17 cellular contexts compared by ENCODE assay signal in genomic region chr10:66828957-66829356, GRCh38.
DNase-seq lines count a peak whose midpoint lies in the region; ATAC-seq and TF ChIP-seq lines count a peak whose summit lies in the region.
"Had no signal": no experiment of that assay in that cellular context is flagged by ENCODE, and none has a peak within 500 bp of the region (broad histone marks: within the 10 kb centered on the region; RNA-seq: fewer than 3 reads in every experiment).

No MANE protein-coding gene starts in this region.

- DNase-seq in GM03348 (ENCODE audit: low spot score) (peak; percentile 5), LoVo (ENCODE audit: low spot score) (peak; percentile 11), epithelial cell of prostate (ENCODE audit: low read depth, low spot score) (peak; percentile 6), mucosa of descending colon (peak in 1 of 3 donors; percentile 12)
- DNase-seq in CD4-positive, alpha-beta T cell = no peak
- DNase-seq: NCI-H1048, NCI-H1436 treated with DMSO at 0.1 percent for 48 hours, NCI-H2029 treated with DMSO at 0.1 percent for 48 hours, NCI-H2171 treated with DMSO at 0.1 percent for 48 hours, NCI-H446 treated with DMSO at 0.1 percent for 48 hours, NCI-H748 treated with DMSO at 0.1 percent for 48 hours had no signal

- no peak overlapping the region for H3K27ac Mint-ChIP-seq in CD4-positive, alpha-beta T cell

- TF ChIP-seq CTCF in mucosa of descending colon (IDR thresholded peaks at IDR 0.05) = no peak
- TF ChIP-seq CTCF in CD4-positive, alpha-beta T cell (IDR thresholded peaks at IDR 0.05) = no peak

- H3K36me3 ChIP-seq in mucosa of descending colon (ENCODE audit: low read depth) = no peaks in the 10 kb centered on the region
- H3K36me3 ChIP-seq: BLaER1 treated with 17β-estradiol and CSF1 and Interleukin-3, amounts not matched to agents 10 nM and 100 nM; HAP-1; SJSA1 had no signal

- H3K4me1 Mint-ChIP-seq in CD4-positive, alpha-beta T cell (ENCODE audit: low read depth) = no peaks in the 10 kb centered on the region

- no peaks in the 10 kb centered on the region for H3K9me3 ChIP-seq in mucosa of descending colon
- no peaks in the 10 kb centered on the region for H3K9me3 ChIP-seq in CD4-positive, alpha-beta T cell (ENCODE audit: control insufficient read depth, low read length)
- H3K9me3 ChIP-seq: BLaER1 treated with 17β-estradiol and CSF1 and Interleukin-3, amounts not matched to agents 10 nM and 100 nM; HAP-1; SJSA1 had no signal

- no peaks in the 10 kb centered on the region for H3K4me1 ChIP-seq in mucosa of descending colon (ENCODE audit: low read depth)
- H3K4me1 ChIP-seq: BLaER1 treated with 17β-estradiol and CSF1 and Interleukin-3, amounts not matched to agents 10 nM and 100 nM; SJSA1 had no signal

- H3K27me3 Mint-ChIP-seq in CD4-positive, alpha-beta T cell = no peaks in the 10 kb centered on the region

- intact Hi-C loops in mucosa of descending colon (cut with DNase I, micrococcal nuclease) = no loop called here
- intact Hi-C loops in CD4-positive, alpha-beta T cell (cut with DNase I, micrococcal nuclease) = no loop called here

- no peaks in the 10 kb centered on the region for H3K9me3 Mint-ChIP-seq in CD4-positive, alpha-beta T cell

- no peaks in the 10 kb centered on the region for H3K27me3 ChIP-seq in CD4-positive, alpha-beta T cell (ENCODE audit: control insufficient read depth, insufficient read depth, low read length)
- H3K27me3 ChIP-seq: BLaER1 treated with 17β-estradiol and CSF1 and Interleukin-3, amounts not matched to agents 10 nM and 100 nM; SJSA1 had no signal

- H3K36me3 Mint-ChIP-seq in CD4-positive, alpha-beta T cell (ENCODE audit: low read depth) = no peaks in the 10 kb centered on the region

- H3K4me3 ChIP-seq in mucosa of descending colon = no peak overlapping the region
- H3K4me3 ChIP-seq: BLaER1 treated with 17β-estradiol and CSF1 and Interleukin-3, amounts not matched to agents 10 nM and 100 nM; HAP-1; SJSA1 had no signal

- ATAC-seq in mucosa of descending colon (peak; percentile 95), HG02759 (IDR thresholded peaks at IDR 0.05; ENCODE audit: unreplicated experiment) (no peak), GM21423 (IDR thresholded peaks at IDR 0.05; ENCODE audit: unreplicated experiment) (no peak), GM18873 (IDR thresholded peaks at IDR 0.05; ENCODE audit: low FRiP score, unreplicated experiment) (no peak)
- ATAC-seq in CD4-positive, alpha-beta T cell (ENCODE audit: poor library complexity) = no peak

- POLR2A ChIA-PET in CD4-positive, alpha-beta T cell (lab: Charles Lee) = no interaction called here

- CTCF ChIA-PET in CD4-positive, alpha-beta T cell (lab: Charles Lee) = no interaction called here

- H3K4me3 Mint-ChIP-seq in CD4-positive, alpha-beta T cell = no peak overlapping the region

- no peak overlapping the region for H3K27ac ChIP-seq in epithelial cell of prostate
- H3K27ac ChIP-seq in CD4-positive, alpha-beta T cell (ENCODE audit: low read depth, low read length) = no peak overlapping the region
- H3K27ac ChIP-seq: BLaER1 treated with 17β-estradiol and CSF1 and Interleukin-3, amounts not matched to agents 10 nM and 100 nM; SJSA1 had no signal

Comparison
In these comparisons a context has a peak if more than half of its experiments do, and no peak if none do; other contexts are left out.
1. DNase-seq: peak in GM03348 (single experiment), LoVo (single experiment) and epithelial cell of prostate (single experiment); none in CD4-positive, alpha-beta T cell (0 of 10).